8 cellular contexts compared by ENCODE assay signal in genomic region chr6:26286168-26286854, GRCh38.
DNase-seq lines count a peak whose midpoint lies in the region; ATAC-seq and TF ChIP-seq lines count a peak whose summit lies in the region.

No MANE protein-coding gene starts in this region.

- DNase-seq in CD4-positive, CD25-positive, alpha-beta regulatory T cell, result peak; percentile 66 to 88 (median 86)
- peak; percentile 76 for DNase-seq in HT1080 (ENCODE audit: low read depth)
- DNase-seq in activated T-cell treated with anti-CD3 and anti-CD28 coated beads for 4 hours, result peak; percentile 75
- DNase-seq in epithelial cell of proximal tubule (ENCODE audit: low read depth), result no peak
- peak; percentile 72 for DNase-seq in myocyte (ENCODE audit: low read depth)
- peak; percentile 74 to 81 for DNase-seq in stimulated activated naive CD8-positive, alpha-beta T cell treated with anti-CD3 and anti-CD28 coated beads, Interleukin-15, amount 100 ng/mL, for 72 hours

- H3K36me3 Mint-ChIP-seq in CD4-positive, CD25-positive, alpha-beta regulatory T cell, result peaks cover 6% of the 10 kb centered on the region

- no peaks in the 10 kb centered on the region for H4K20me1 ChIP-seq in OCI-LY1 (ENCODE audit: insufficient read depth, low read length)

- H3K4me1 ChIP-seq in CD4-positive, CD25-positive, alpha-beta regulatory T cell (ENCODE audit: control insufficient read depth, insufficient read depth, low read length, poor library complexity, severe bottlenecking), result peaks cover 28% of the 10 kb centered on the region
- peaks cover 21% of the 10 kb centered on the region for H3K4me1 ChIP-seq in OCI-LY1 (ENCODE audit: insufficient read depth, low read length, severe bottlenecking)

- H3K4me2 ChIP-seq in OCI-LY1 (ENCODE audit: low read length), result peak overlapping the region; percentile 90

- no peaks in the 10 kb centered on the region for H3K9me2 ChIP-seq in OCI-LY1 (ENCODE audit: low read depth, low read length)

- H3K27me3 ChIP-seq in CD4-positive, CD25-positive, alpha-beta regulatory T cell (ENCODE audit: control insufficient read depth, insufficient read depth, low read length), result no peaks in the 10 kb centered on the region
- H3K27me3 ChIP-seq in OCI-LY1 (ENCODE audit: insufficient read depth, low read length), result no peaks in the 10 kb centered on the region

- H3K27me3 Mint-ChIP-seq in CD4-positive, CD25-positive, alpha-beta regulatory T cell, result peaks cover 24% of the 10 kb centered on the region
- no peaks in the 10 kb centered on the region for H3K27me3 Mint-ChIP-seq in stimulated activated naive CD8-positive, alpha-beta T cell treated with anti-CD3 and anti-CD28 coated beads, Interleukin-15, amount 100 ng/mL, for 72 hours

- H3K27ac ChIP-seq in CD4-positive, CD25-positive, alpha-beta regulatory T cell (ENCODE audit: insufficient read depth, low read length, poor library complexity, severe bottlenecking), result peak overlapping the region; percentile 97
- peak overlapping the region; percentile 98 for H3K27ac ChIP-seq in OCI-LY1 (ENCODE audit: low read depth, low read length, poor library complexity, severe bottlenecking)

- peak overlapping the region; percentile 96 for H3K9ac ChIP-seq in OCI-LY1 (ENCODE audit: low read length)

- peak overlapping the region; percentile 98 to 100 (median 99) for H3K27ac Mint-ChIP-seq in CD4-positive, CD25-positive, alpha-beta regulatory T cell
- H3K27ac Mint-ChIP-seq in stimulated activated naive CD8-positive, alpha-beta T cell treated with anti-CD3 and anti-CD28 coated beads, Interleukin-15, amount 100 ng/mL, for 72 hours, result peak overlapping the region; percentile 94 to 100

- H3K36me3 ChIP-seq in CD4-positive, CD25-positive, alpha-beta regulatory T cell (ENCODE audit: control insufficient read depth, insufficient read depth, low read length), result no peaks in the 10 kb centered on the region
- H3K36me3 ChIP-seq in OCI-LY1 (ENCODE audit: insufficient read depth, low read length), result no peaks in the 10 kb centered on the region

- H3K79me2 ChIP-seq in OCI-LY1 (ENCODE audit: insufficient read depth, low read length), result no peaks in the 10 kb centered on the region

- H2AFZ ChIP-seq in OCI-LY1 (ENCODE audit: low read length), result no peak overlapping the region

- peak overlapping the region; percentile 96 for H3K4me3 ChIP-seq in CD4-positive, CD25-positive, alpha-beta regulatory T cell (ENCODE audit: low read depth, low read length)
- H3K4me3 ChIP-seq in OCI-LY1 (ENCODE audit: low read depth, low read length, poor library complexity, severe bottlenecking) (peak overlapping the region; percentile 68), epithelial cell of proximal tubule (ENCODE audit: low read depth, low read length) (peak overlapping the region; percentile 72)

- peak overlapping the region; percentile 89 to 93 (median 91) for H3K4me3 Mint-ChIP-seq in CD4-positive, CD25-positive, alpha-beta regulatory T cell
- peak overlapping the region; percentile 82 to 91 for H3K4me3 Mint-ChIP-seq in stimulated activated naive CD8-positive, alpha-beta T cell treated with anti-CD3 and anti-CD28 coated beads, Interleukin-15, amount 100 ng/mL, for 72 hours

- no peak for TF ChIP-seq CTCF in OCI-LY1 (IDR thresholded peaks at IDR 0.05; ENCODE audit: low read length)
- TF ChIP-seq CTCF in epithelial cell of proximal tubule (conservative IDR thresholded peaks at IDR 0.05; ENCODE audit: low read depth, low read length), result no peak

- peaks cover 3 to 9% of the 10 kb centered on the region in 2 experiments for H3K9me3 ChIP-seq in CD4-positive, CD25-positive, alpha-beta regulatory T cell (ENCODE audit: control insufficient read depth in 2 of 2, low read length in 2 of 2)
- H3K9me3 ChIP-seq in OCI-LY1 (ENCODE audit: low read length), result peaks cover 8% of the 10 kb centered on the region; the same call in 1 of the 2 replicates

- H3F3A ChIP-seq in OCI-LY1 (ENCODE audit: insufficient read depth, low read length), result no peaks in the 10 kb centered on the region

- peaks cover 14 to 32% (median 18%) of the 10 kb centered on the region in 4 donors for H3K4me1 Mint-ChIP-seq in CD4-positive, CD25-positive, alpha-beta regulatory T cell
- peaks cover 25% of the 10 kb centered on the region for H3K4me1 Mint-ChIP-seq in stimulated activated naive CD8-positive, alpha-beta T cell treated with anti-CD3 and anti-CD28 coated beads, Interleukin-15, amount 100 ng/mL, for 72 hours

- peaks cover 0 to 12% (median 4%) of the 10 kb centered on the region in 7 donors for H3K9me3 Mint-ChIP-seq in CD4-positive, CD25-positive, alpha-beta regulatory T cell
- peaks cover 0 to 14% of the 10 kb centered on the region in 2 donors for H3K9me3 Mint-ChIP-seq in stimulated activated naive CD8-positive, alpha-beta T cell treated with anti-CD3 and anti-CD28 coated beads, Interleukin-15, amount 100 ng/mL, for 72 hours

- ATAC-seq in CD4-positive, CD25-positive, alpha-beta regulatory T cell (ENCODE audit: low read depth in 2 of 2), result no peak
- ATAC-seq in stimulated activated naive CD8-positive, alpha-beta T cell treated with anti-CD3 and anti-CD28 coated beads, Interleukin-15, amount 100 ng/mL, for 72 hours, result no peak
- no peak for ATAC-seq in GM21360 (IDR thresholded peaks at IDR 0.05; ENCODE audit: unreplicated experiment)
